13 cellular contexts compared by ENCODE assay signal in the genomic region with DNA sequence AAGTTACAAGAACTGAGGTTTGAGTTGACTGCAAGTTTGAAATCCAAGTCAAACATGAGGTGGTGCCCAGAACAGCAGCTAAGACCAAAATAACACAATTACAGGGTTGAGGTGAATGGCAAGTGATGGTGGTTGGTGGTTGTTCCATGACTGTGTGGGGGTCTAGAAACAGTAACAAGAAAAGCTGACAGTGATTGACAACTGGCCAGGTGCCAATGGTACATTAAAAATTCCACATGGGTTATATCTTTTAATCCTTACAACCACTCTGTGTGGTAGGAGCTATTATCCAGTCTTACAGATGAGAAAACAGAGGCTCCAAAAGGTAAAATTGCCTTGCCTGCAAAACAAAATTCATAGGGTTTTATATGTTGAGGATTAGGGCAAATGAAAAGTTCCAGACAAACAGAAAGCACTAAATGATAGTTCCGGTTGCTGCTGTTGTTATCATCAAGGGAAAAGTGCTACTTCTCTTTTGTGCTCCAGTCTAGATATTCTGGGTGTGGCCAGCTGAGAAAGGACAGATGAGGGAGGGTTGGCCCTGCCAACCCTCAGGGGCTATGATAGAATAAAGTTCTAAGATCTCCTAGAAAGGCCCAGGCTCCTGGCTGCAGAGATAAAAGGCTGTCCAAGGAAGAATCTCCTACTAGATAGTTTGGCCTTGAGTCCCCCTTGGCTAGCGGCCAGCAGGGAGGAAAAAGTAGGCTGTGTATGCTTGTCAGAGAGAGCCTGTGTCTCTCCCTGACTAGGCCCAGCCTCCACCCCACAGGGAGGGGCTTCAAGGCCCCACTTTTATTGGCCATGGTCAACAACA. TPM values are rescaled to one million over a fixed set of nuclear protein-coding genes. Genes with fewer than 3 reads are reported as not detected.
A peak's percentile ranks its signal among the peaks of the same experiment; 100 is the strongest.
DNase-seq lines count a peak whose midpoint lies in the region; ATAC-seq and TF ChIP-seq lines count a peak whose summit lies in the region.
"Had no signal": no experiment of that assay in that cellular context is flagged by ENCODE, and none has a peak within 500 bp of the region (broad histone marks: within the 10 kb centered on the region; RNA-seq: fewer than 3 reads in every experiment).

No MANE protein-coding gene starts in this region.

- TF ChIP-seq CTCF in ascending aorta (IDR thresholded peaks at IDR 0.05) = no peak

- no peaks in the 10 kb centered on the region for H3K9me3 ChIP-seq in ascending aorta
- no peaks in the 10 kb centered on the region for H3K9me3 ChIP-seq in thymus (ENCODE audit: control insufficient read depth)
- H3K9me3 ChIP-seq: suprapubic skin had no signal

- ATAC-seq in left colon = peak; percentile 74
- ATAC-seq in HG03095 (IDR thresholded peaks at IDR 0.05; ENCODE audit: unreplicated experiment) = no peak

- intact Hi-C loops in ascending aorta (cut with DNase I) (no loop called here), left colon (cut with DNase I, micrococcal nuclease) (no loop called here)

- H3K36me3 ChIP-seq in ascending aorta (peaks cover 5 to 12% of the 10 kb centered on the region in 2 donors), thymus (ENCODE audit: control insufficient read depth, insufficient read depth) (no peaks in the 10 kb centered on the region)
- H3K36me3 ChIP-seq: suprapubic skin had no signal

- H3K27me3 ChIP-seq in ascending aorta = no peaks in the 10 kb centered on the region
- no peaks in the 10 kb centered on the region for H3K27me3 ChIP-seq in thymus (ENCODE audit: control insufficient read depth, insufficient read depth)
- H3K27me3 ChIP-seq: suprapubic skin had no signal

- H3K4me3 ChIP-seq in ascending aorta = no peak overlapping the region
- no peak overlapping the region for H3K4me3 ChIP-seq in thymus (ENCODE audit: low read length)
- H3K4me3 ChIP-seq: suprapubic skin had no signal

- peak; percentile 14 for DNase-seq in NCI-H2227 treated with DMSO at 0.1 percent for 48 hours (lab: John Stamatoyannopoulos, UW)
- DNase-seq in NCI-H2227 (lab: John Stamatoyannopoulos, UW; ENCODE audit: unreplicated experiment) = no peak
- DNase-seq in ascending aorta (ENCODE audit: low spot score in 2 of 2) = no peak
- peak; percentile 22 to 62 for DNase-seq in left colon
- no peak for DNase-seq in SKM-1 (lab: John Stamatoyannopoulos, UW; ENCODE audit: unreplicated experiment)
- DNase-seq in HuH-7 (ENCODE audit: low spot score) = no peak
- DNase-seq: activated T-cell treated with anti-CD3 and anti-CD28 coated beads for 4 hours, NCI-H1092, nephron progenitor cell, SIG-M5 had no signal

- H3K27ac ChIP-seq in ascending aorta = peak overlapping the region; percentile 10 to 19
- peak overlapping the region; percentile 33 for H3K27ac ChIP-seq in thymus (ENCODE audit: low read depth)
- H3K27ac ChIP-seq: suprapubic skin had no signal

- H3K4me1 ChIP-seq in ascending aorta (peaks cover 0 to 5% of the 10 kb centered on the region in 2 donors), thymus (ENCODE audit: control insufficient read depth, insufficient read depth, low read length) (peaks cover 7% of the 10 kb centered on the region)
- H3K4me1 ChIP-seq: suprapubic skin had no signal

- 75% methylated on average over 2 of the region's 2 CpGs for WGBS in thymus

RNA-seq across cellular contexts. Expression of a gene that starts 31.7 kb away (rescaled TPM):
- total RNA-seq in ascending aorta = 43.9 TPM
- 10 to 100 TPM in 1 of 2 donors, 1 to 10 TPM in 1; 6.4 to 15.6 TPM for total RNA-seq in left colon
- 2.1 TPM for polyA plus RNA-seq in thymus

RNA-seq across cellular contexts. Expression of a gene that starts 57.7 kb away (rescaled TPM):
- 75.9 TPM for total RNA-seq in ascending aorta
- 10 to 100 TPM; 62.5 TPM for total RNA-seq in left colon
- polyA plus RNA-seq in thymus = 39.1 TPM

Comparison
In these comparisons a context has a peak if more than half of its experiments do, and no peak if none do; other contexts are left out.
1. DNase-seq: peak in NCI-H2227 treated with DMSO at 0.1 percent for 48 hours (single experiment) and left colon (2 of 2); none in NCI-H2227 (single experiment), ascending aorta (0 of 2), SKM-1 (single experiment) and HuH-7 (single experiment).